1 cellular context compared by ENCODE assay signal in genomic region chr11:9906043-9906791, GRCh38.
A peak's percentile ranks its signal among the peaks of the same experiment; 100 is the strongest.
TF ChIP-seq lines count a peak whose summit lies in the region.

No MANE protein-coding gene starts in this region.

TF ChIP-seq in A549, 52 proteins besides CTCF, POLR2A, EP300 and RAD21 (continued from another document):
- TF ChIP-seq HES2 (IDR thresholded peaks at IDR 0.05) (no peak; the same call in 1 of the 2 replicates), FOSB (CRISPR knock-in tag; IDR thresholded peaks at IDR 0.05) (no peak), MAX (IDR thresholded peaks at IDR 0.05) (peak; percentile 66)
